In the genomic region with DNA sequence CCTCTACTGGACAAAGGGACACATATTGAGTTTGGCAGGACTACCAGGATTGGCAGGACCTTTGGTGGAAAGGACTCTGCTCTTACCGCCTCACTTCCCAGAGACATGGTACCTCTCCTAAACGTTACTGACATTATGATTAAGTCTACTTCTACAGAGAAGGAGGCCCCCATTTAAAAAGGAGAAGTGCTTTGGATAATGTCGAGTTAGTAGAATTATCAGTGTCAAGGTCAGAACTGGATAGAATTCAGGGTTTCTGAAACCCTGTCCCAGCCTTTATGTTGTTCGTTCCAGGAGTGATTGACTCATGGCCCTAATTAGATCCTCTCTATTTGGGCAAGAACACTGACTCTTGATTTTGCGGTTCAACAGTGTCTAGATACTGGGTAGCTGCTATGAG, we compare ENCODE assay signal across 8 cellular contexts. TPM values are rescaled to one million over a fixed set of nuclear protein-coding genes. Genes with fewer than 3 reads are reported as not detected.
"Had no signal": no experiment of that assay in that cellular context is flagged by ENCODE, and none has a peak within 500 bp of the region (broad histone marks: within the 10 kb centered on the region; RNA-seq: fewer than 3 reads in every experiment).

No MANE protein-coding gene starts in this region.

- H3K4me3 ChIP-seq: GM12878 had no signal

- DNase-seq: GDM1, GF-D8 had no signal

- FAIRE-seq: G401.6, GM12878, GM12891, GM12892, GM18507, GM19239 had no signal

- ATAC-seq: GM12878 had no signal

RNA-seq across cellular contexts. Expression of a gene that starts 45.8 kb away (rescaled TPM):
- total RNA-seq: GM12878 had no signal
- polyA plus RNA-seq: GM12878 had no signal
